In genomic region chr18:29840101-29840500, GRCh38 we compare ENCODE assay signal across 17 cellular contexts.
DNase-seq lines count a peak whose midpoint lies in the region; ATAC-seq and TF ChIP-seq lines count a peak whose summit lies in the region.
"Had no signal": no experiment of that assay in that cellular context is flagged by ENCODE, and none has a peak within 500 bp of the region (broad histone marks: within the 10 kb centered on the region; RNA-seq: fewer than 3 reads in every experiment).

No MANE protein-coding gene starts in this region.

- DNase-seq in AG09309 (ENCODE audit: low read depth) (peak; percentile 62), HFFc6 (peak; percentile 66), adipocyte (ENCODE audit: low read depth) (peak; percentile 67), foreskin fibroblast (peak; percentile 3 to 6), iPS-NIHi7 (ENCODE audit: extremely low spot score) (no peak), uterus (no peak)
- DNase-seq in activated CD8-positive, alpha-beta memory T cell treated with anti-CD3 and anti-CD28 coated beads, Interleukin-2, amount 50 U/mL, for 48 hours, result no peak
- DNase-seq in activated naive CD8-positive, alpha-beta T cell treated with anti-CD3 and anti-CD28 coated beads, Interleukin-2, amount 50 U/mL, for 24 hours, result no peak
- DNase-seq: activated T-cell treated with anti-CD3 and anti-CD28 coated beads, Interleukin-2, amount 50 U/mL, for 4 hours; AML-193; aorta; erythroblast; psoas muscle; stimulated activated CD4-positive, alpha-beta T cell treated with anti-CD3 and anti-CD28 coated beads, Interleukin-4, amount 100 ng/mL, for 1 hour; stimulated activated naive B cell treated with anti-CD40 and anti-IgM and Interleukin-4, amounts not matched to agents 10 μg/mL and 1 μg/mL and 100 μg/mL, for 72 hours had no signal

- TF ChIP-seq POLR2A in uterus (IDR thresholded peaks at IDR 0.05), result no peak

- no peaks in the 10 kb centered on the region for H3K27me3 Mint-ChIP-seq in HFFc6 (ENCODE audit: insufficient read depth)
- no peaks in the 10 kb centered on the region for H3K27me3 Mint-ChIP-seq in activated naive CD8-positive, alpha-beta T cell treated with anti-CD3 and anti-CD28 coated beads, Interleukin-2, amount 50 U/mL, for 24 hours
- H3K27me3 Mint-ChIP-seq: IgD-negative memory B cell; stimulated activated naive B cell treated with anti-CD40 and anti-IgM and Interleukin-4, amounts not matched to agents 10 μg/mL and 1 μg/mL and 100 μg/mL, for 72 hours had no signal

- no peak for ATAC-seq in activated naive CD8-positive, alpha-beta T cell treated with anti-CD3 and anti-CD28 coated beads, Interleukin-2, amount 50 U/mL, for 24 hours
- ATAC-seq: activated CD4-positive, CD25-positive, alpha-beta regulatory T cell treated with anti-CD3 and anti-CD28 coated beads, Interleukin-2, amount 50 U/mL, for 24 hours; activated T-cell treated with anti-CD3 and anti-CD28 coated beads, Interleukin-2, amount 50 U/mL, for 4 hours; psoas muscle; stimulated activated naive B cell treated with anti-CD40 and anti-IgM and Interleukin-4, amounts not matched to agents 10 μg/mL and 1 μg/mL and 100 μg/mL, for 72 hours had no signal

- H3K4me3 ChIP-seq in AG09309 (ENCODE audit: control insufficient read depth, low read depth, low read length) (no peak overlapping the region), adipocyte (ENCODE audit: low read length) (no peak overlapping the region), foreskin fibroblast (ENCODE audit: low read depth in 1 of 2, low read length in 2 of 2) (no peak overlapping the region), uterus (no peak overlapping the region)
- H3K4me3 ChIP-seq: psoas muscle had no signal

- H3K9me3 Mint-ChIP-seq in HFFc6, result peaks cover 4% of the 10 kb centered on the region; the same call in 1 of the 2 replicates
- H3K9me3 Mint-ChIP-seq in activated naive CD8-positive, alpha-beta T cell treated with anti-CD3 and anti-CD28 coated beads, Interleukin-2, amount 50 U/mL, for 24 hours, result peaks cover 4% of the 10 kb centered on the region

- no peak overlapping the region for H3K27ac Mint-ChIP-seq in HFFc6
- no peak overlapping the region for H3K27ac Mint-ChIP-seq in activated naive CD8-positive, alpha-beta T cell treated with anti-CD3 and anti-CD28 coated beads, Interleukin-2, amount 50 U/mL, for 24 hours
- H3K27ac Mint-ChIP-seq: IgD-negative memory B cell; stimulated activated naive B cell treated with anti-CD40 and anti-IgM and Interleukin-4, amounts not matched to agents 10 μg/mL and 1 μg/mL and 100 μg/mL, for 72 hours had no signal

- H3K36me3 ChIP-seq in adipocyte (ENCODE audit: control insufficient read depth, insufficient read depth, low read length, severe bottlenecking) (no peaks in the 10 kb centered on the region), uterus (no peaks in the 10 kb centered on the region)

- H3K9me3 ChIP-seq in adipocyte (ENCODE audit: control insufficient read depth, low read length), result no peaks in the 10 kb centered on the region
- no peaks in the 10 kb centered on the region for H3K9me3 ChIP-seq in uterus
- H3K9me3 ChIP-seq: psoas muscle had no signal

- H3K27ac ChIP-seq in uterus, result no peak overlapping the region
- H3K27ac ChIP-seq: psoas muscle had no signal

- peaks cover 13% of the 10 kb centered on the region for H3K4me1 Mint-ChIP-seq in HFFc6 (ENCODE audit: low read depth)
- no peaks in the 10 kb centered on the region for H3K4me1 Mint-ChIP-seq in activated naive CD8-positive, alpha-beta T cell treated with anti-CD3 and anti-CD28 coated beads, Interleukin-2, amount 50 U/mL, for 24 hours
- H3K4me1 Mint-ChIP-seq: stimulated activated naive B cell treated with anti-CD40 and anti-IgM and Interleukin-4, amounts not matched to agents 10 μg/mL and 1 μg/mL and 100 μg/mL, for 72 hours had no signal

- H3K4me1 ChIP-seq in adipocyte (ENCODE audit: control insufficient read depth, insufficient read depth, low read length) (no peaks in the 10 kb centered on the region), uterus (no peaks in the 10 kb centered on the region)
- H3K4me1 ChIP-seq: psoas muscle had no signal

- no peak overlapping the region for H3K4me3 Mint-ChIP-seq in HFFc6
- no peak overlapping the region for H3K4me3 Mint-ChIP-seq in activated naive CD8-positive, alpha-beta T cell treated with anti-CD3 and anti-CD28 coated beads, Interleukin-2, amount 50 U/mL, for 24 hours
- H3K4me3 Mint-ChIP-seq: activated T-cell treated with anti-CD3 and anti-CD28 coated beads, Interleukin-2, amount 50 U/mL, for 4 hours; IgD-negative memory B cell; stimulated activated naive B cell treated with anti-CD40 and anti-IgM and Interleukin-4, amounts not matched to agents 10 μg/mL and 1 μg/mL and 100 μg/mL, for 72 hours had no signal

- no peaks in the 10 kb centered on the region for H3K27me3 ChIP-seq in adipocyte (replicated peaks; ENCODE audit: control insufficient read depth, insufficient read depth, low read length)
- H3K27me3 ChIP-seq in uterus, result no peaks in the 10 kb centered on the region

- no peak for TF ChIP-seq CTCF in AG09309 (IDR thresholded peaks at IDR 0.05; ENCODE audit: control insufficient read depth, insufficient read depth, low read depth, low read length, missing control alignments)
- no peak for TF ChIP-seq CTCF in HFFc6 (IDR thresholded peaks at IDR 0.05)
- TF ChIP-seq CTCF in foreskin fibroblast (IDR thresholded peaks at IDR 0.05; ENCODE audit: low read depth, low read length), result no peak
- no peak for TF ChIP-seq CTCF in uterus (IDR thresholded peaks at IDR 0.05)

- H3K36me3 Mint-ChIP-seq in HFFc6 (ENCODE audit: low read depth), result peaks cover 6% of the 10 kb centered on the region; the same call in 1 of the 2 replicates
- H3K36me3 Mint-ChIP-seq in activated naive CD8-positive, alpha-beta T cell treated with anti-CD3 and anti-CD28 coated beads, Interleukin-2, amount 50 U/mL, for 24 hours (ENCODE audit: low read depth), result no peaks in the 10 kb centered on the region
- H3K36me3 Mint-ChIP-seq: IgD-negative memory B cell; stimulated activated naive B cell treated with anti-CD40 and anti-IgM and Interleukin-4, amounts not matched to agents 10 μg/mL and 1 μg/mL and 100 μg/mL, for 72 hours had no signal

- intact Hi-C loops in uterus (cut with DNase I; ENCODE audit: low total_unique reads), result no loop called here

- no peak overlapping the region for H3K9ac ChIP-seq in adipocyte (ENCODE audit: low read length)

Comparison
In these comparisons a context has a peak if more than half of its experiments do, and no peak if none do; other contexts are left out.
1. DNase-seq: peak in AG09309 (single experiment), HFFc6 (single experiment), adipocyte (single experiment) and foreskin fibroblast (2 of 2); none in iPS-NIHi7 (single experiment), activated CD8-positive, alpha-beta memory T cell treated with anti-CD3 and anti-CD28 coated beads, Interleukin-2, amount 50 U/mL, for 48 hours (single experiment), activated naive CD8-positive, alpha-beta T cell treated with anti-CD3 and anti-CD28 coated beads, Interleukin-2, amount 50 U/mL, for 24 hours (single experiment) and uterus (0 of 2).